23 cellular contexts compared by ENCODE assay signal in genomic region chr4:168699224-168699878, GRCh38.
DNase-seq lines count a peak whose midpoint lies in the region; ATAC-seq and TF ChIP-seq lines count a peak whose summit lies in the region.
"Had no signal": no experiment of that assay in that cellular context is flagged by ENCODE, and none has a peak within 500 bp of the region (broad histone marks: within the 10 kb centered on the region; RNA-seq: fewer than 3 reads in every experiment).

No MANE protein-coding gene starts in this region.

- DNase-seq in DMS153 (lab: John Stamatoyannopoulos, UW) (peak; percentile 28), NCI-H1092 (lab: John Stamatoyannopoulos, UW) (peak; percentile 9), WTC11 (ENCODE audit: low spot score) (no peak), mucosa of descending colon (peak in 2 of 3 donors; percentile 29 to 31), D341Med (ENCODE audit: low spot score) (no peak), NCI-H1417 treated with DMSO at 0.1 percent for 48 hours (lab: John Stamatoyannopoulos, UW) (no peak), NCI-H1105 treated with DMSO at 0.1 percent for 48 hours (lab: John Stamatoyannopoulos, UW) (no peak)
- DNase-seq in activated CD4-positive, alpha-beta T cell treated with anti-CD3 and anti-CD28 coated beads, Interleukin-2, amount 10 ng/mL, durations not matched to agents 7 days and 5 days, result no peak
- DNase-seq: activated B cell treated with CpG ODN at 0.5 μM for 24 hours; activated CD4-positive, alpha-beta T cell treated with anti-CD3 and anti-CD28 coated beads, Interleukin-2, amount 50 U/mL, for 48 hours; activated CD8-positive, alpha-beta memory T cell treated with anti-CD3 and anti-CD28 coated beads, Interleukin-2, amount 50 U/mL, for 4 hours; activated naive CD4-positive, alpha-beta T cell treated with anti-CD3 and anti-CD28 coated beads for 36 hours; amygdala; MG63; NCI-H226; NK-92 treated with Interleukin-12 subunit alpha and Interleukin-12 subunit beta, amount 100 ng/mL, for 24 hours; SHP77; stimulated activated naive CD4-positive, alpha-beta T cell; uterus had no signal

- H3K36me3 ChIP-seq in mucosa of descending colon (ENCODE audit: low read depth), result no peaks in the 10 kb centered on the region
- H3K36me3 ChIP-seq: MG63, uterus had no signal

- POLR2A ChIA-PET in WTC11 (lab: Charles Lee), result no interaction called here
- POLR2A ChIA-PET in activated CD4-positive, alpha-beta T cell treated with anti-CD3 and anti-CD28 coated beads, Interleukin-2, amount 10 ng/mL, durations not matched to agents 7 days and 5 days (lab: Charles Lee), result no interaction called here

- H3K4me3 ChIP-seq in mucosa of descending colon, result no peak overlapping the region
- H3K4me3 ChIP-seq: K562, MG63, uterus had no signal

- H3K36me3 Mint-ChIP-seq in WTC11, result no peaks in the 10 kb centered on the region
- H3K36me3 Mint-ChIP-seq in activated CD4-positive, alpha-beta T cell treated with anti-CD3 and anti-CD28 coated beads, Interleukin-2, amount 10 ng/mL, durations not matched to agents 7 days and 5 days (ENCODE audit: low read depth), result no peaks in the 10 kb centered on the region

- no peak for ATAC-seq in WTC11
- peak; percentile 73 for ATAC-seq in mucosa of descending colon
- ATAC-seq: K562, Panc1 had no signal

- H3K9me3 Mint-ChIP-seq in WTC11, result no peaks in the 10 kb centered on the region
- H3K9me3 Mint-ChIP-seq in activated CD4-positive, alpha-beta T cell treated with anti-CD3 and anti-CD28 coated beads, Interleukin-2, amount 10 ng/mL, durations not matched to agents 7 days and 5 days, result no peaks in the 10 kb centered on the region
- H3K9me3 Mint-ChIP-seq: activated B cell treated with CpG ODN at 0.5 μM for 24 hours; activated naive CD4-positive, alpha-beta T cell treated with anti-CD3 and anti-CD28 coated beads for 36 hours; activated T-helper 1 cell treated with anti-CD3 and anti-CD28 coated beads, Interleukin-12 subunit alpha, Interleukin-12 subunit beta, Interleukin-2, Interleukin-4 antibody, amounts not matched to agents 30 ng/mL and 10 ng/mL and 1 ng/mL, durations not matched to agents 14 hours and 24 hours and 36 hours had no signal

- H3K4me1 ChIP-seq in mucosa of descending colon (ENCODE audit: low read depth), result peaks cover 7% of the 10 kb centered on the region

- intact Hi-C loops in mucosa of descending colon (cut with DNase I, micrococcal nuclease), result no loop called here

- no peak for TF ChIP-seq CTCF in WTC11 (IDR thresholded peaks at IDR 0.05)
- no peak for TF ChIP-seq CTCF in mucosa of descending colon (IDR thresholded peaks at IDR 0.05)

- CTCF ChIA-PET in WTC11 (lab: Charles Lee), result no interaction called here
- CTCF ChIA-PET in activated CD4-positive, alpha-beta T cell treated with anti-CD3 and anti-CD28 coated beads, Interleukin-2, amount 10 ng/mL, durations not matched to agents 7 days and 5 days (lab: Charles Lee), result no interaction called here

- no peaks in the 10 kb centered on the region for H3K27me3 Mint-ChIP-seq in WTC11 (ENCODE audit: low read depth)
- peaks cover 6% of the 10 kb centered on the region for H3K27me3 Mint-ChIP-seq in activated CD4-positive, alpha-beta T cell treated with anti-CD3 and anti-CD28 coated beads, Interleukin-2, amount 10 ng/mL, durations not matched to agents 7 days and 5 days
- H3K27me3 Mint-ChIP-seq: activated B cell treated with CpG ODN at 0.5 μM for 24 hours, progenitor cell of endocrine pancreas had no signal

- no peak overlapping the region for H3K27ac Mint-ChIP-seq in WTC11
- H3K27ac Mint-ChIP-seq in activated CD4-positive, alpha-beta T cell treated with anti-CD3 and anti-CD28 coated beads, Interleukin-2, amount 10 ng/mL, durations not matched to agents 7 days and 5 days, result no peak overlapping the region
- H3K27ac Mint-ChIP-seq: activated B cell treated with CpG ODN at 0.5 μM for 24 hours; activated naive CD4-positive, alpha-beta T cell treated with anti-CD3 and anti-CD28 coated beads for 36 hours; activated T-helper 1 cell treated with anti-CD3 and anti-CD28 coated beads, Interleukin-12 subunit alpha, Interleukin-12 subunit beta, Interleukin-2, Interleukin-4 antibody, amounts not matched to agents 30 ng/mL and 10 ng/mL and 1 ng/mL, durations not matched to agents 14 hours and 24 hours and 36 hours; progenitor cell of endocrine pancreas had no signal

- H3K9me3 ChIP-seq in mucosa of descending colon, result no peaks in the 10 kb centered on the region
- H3K9me3 ChIP-seq: MG63, uterus had no signal

- no peak overlapping the region for H3K4me3 Mint-ChIP-seq in WTC11
- H3K4me3 Mint-ChIP-seq in activated CD4-positive, alpha-beta T cell treated with anti-CD3 and anti-CD28 coated beads, Interleukin-2, amount 10 ng/mL, durations not matched to agents 7 days and 5 days, result no peak overlapping the region
- H3K4me3 Mint-ChIP-seq: activated B cell treated with CpG ODN at 0.5 μM for 24 hours; activated naive CD4-positive, alpha-beta T cell treated with anti-CD3 and anti-CD28 coated beads for 36 hours; activated T-helper 1 cell treated with anti-CD3 and anti-CD28 coated beads, Interleukin-12 subunit alpha, Interleukin-12 subunit beta, Interleukin-2, Interleukin-4 antibody, amounts not matched to agents 30 ng/mL and 10 ng/mL and 1 ng/mL, durations not matched to agents 14 hours and 24 hours and 36 hours had no signal

- H3K4me1 Mint-ChIP-seq in WTC11, result peaks cover 12% of the 10 kb centered on the region
- H3K4me1 Mint-ChIP-seq in activated CD4-positive, alpha-beta T cell treated with anti-CD3 and anti-CD28 coated beads, Interleukin-2, amount 10 ng/mL, durations not matched to agents 7 days and 5 days, result no peaks in the 10 kb centered on the region
- H3K4me1 Mint-ChIP-seq: activated B cell treated with CpG ODN at 0.5 μM for 24 hours had no signal

TF ChIP-seq in WTC11, 78 proteins besides CTCF, POLR2A, EP300 and RAD21:
- TF ChIP-seq GABPB1 (CRISPR knock-in tag; IDR thresholded peaks at IDR 0.05) (peak; percentile 58; the same call in 1 of the 2 replicates), JUN (CRISPR knock-in tag; IDR thresholded peaks at IDR 0.05) (no peak)

Comparison
In these comparisons a context has a peak if more than half of its experiments do, and no peak if none do; other contexts are left out.
1. DNase-seq: peak in DMS153 (single experiment), NCI-H1092 (single experiment) and mucosa of descending colon (2 of 3); none in WTC11 (single experiment), D341Med (single experiment), NCI-H1417 treated with DMSO at 0.1 percent for 48 hours (single experiment), NCI-H1105 treated with DMSO at 0.1 percent for 48 hours (single experiment) and activated CD4-positive, alpha-beta T cell treated with anti-CD3 and anti-CD28 coated beads, Interleukin-2, amount 10 ng/mL, durations not matched to agents 7 days and 5 days (single experiment).